ENCODE assay signal across 11 cellular contexts in genomic region chr3:13010770-13011169, GRCh38.
A peak's percentile ranks its signal among the peaks of the same experiment; 100 is the strongest.
DNase-seq lines count a peak whose midpoint lies in the region; ATAC-seq, FAIRE-seq and TF ChIP-seq lines count a peak whose summit lies in the region.
"Had no signal": no experiment of that assay in that cellular context is flagged by ENCODE, and none has a peak within 500 bp of the region (broad histone marks: within the 10 kb centered on the region; RNA-seq: fewer than 3 reads in every experiment).

No MANE protein-coding gene starts in this region.

- no peak overlapping the region for H3K9ac ChIP-seq in colonic mucosa (ENCODE audit: low read depth in 2 of 2, low read length in 2 of 2)
- H3K9ac ChIP-seq in mesendoderm (ENCODE audit: low read length) = no peak overlapping the region
- H3K9ac ChIP-seq: parathyroid adenoma had no signal

- H2AK5ac ChIP-seq in mesendoderm (ENCODE audit: low read length) = no peak overlapping the region

- CTCF ChIA-PET in OCI-LY7 (lab: Charles Lee; ENCODE audit: unreplicated experiment) = interaction anchor here (1.0 to 1.3 kb wide), 2 partner anchors 11 to 81 kb away, joined by 4 read pairs; no protein-coding TSS in a partner anchor

- no peaks in the 10 kb centered on the region for H3K9me3 Mint-ChIP-seq in activated T-cell treated with anti-CD3 and anti-CD28 coated beads, Interleukin-2, amount 50 U/mL, for 24 hours
- H3K9me3 Mint-ChIP-seq in stimulated activated memory B cell treated with anti-CD40 and anti-IgM and Interleukin-4, amounts not matched to agents 10 μg/mL and 1 μg/mL and 100 μg/mL, for 72 hours = no peaks in the 10 kb centered on the region

- H3K9me2 ChIP-seq in OCI-LY7 (ENCODE audit: insufficient read depth, low read length) = no peaks in the 10 kb centered on the region

- H3K4me2 ChIP-seq in OCI-LY7 (ENCODE audit: low read length) (peak overlapping the region; percentile 93), mesendoderm (ENCODE audit: low read length) (no peak overlapping the region)

- POLR2A ChIA-PET in OCI-LY7 (lab: Charles Lee) = interaction anchor here (0.7 to 6.2 kb wide), 5 partner anchors 10 to 75 kb away, joined by 3 to 34 read pairs (median 5); no protein-coding TSS in a partner anchor

- no peak overlapping the region for H4K5ac ChIP-seq in mesendoderm (ENCODE audit: low read length)

- H3K36me3 Mint-ChIP-seq in activated T-cell treated with anti-CD3 and anti-CD28 coated beads, Interleukin-2, amount 50 U/mL, for 24 hours (ENCODE audit: low read depth) = peaks cover 20% of the 10 kb centered on the region
- peaks cover 21% of the 10 kb centered on the region for H3K36me3 Mint-ChIP-seq in stimulated activated memory B cell treated with anti-CD40 and anti-IgM and Interleukin-4, amounts not matched to agents 10 μg/mL and 1 μg/mL and 100 μg/mL, for 72 hours

- no peak overlapping the region for H2BK5ac ChIP-seq in mesendoderm (ENCODE audit: low read length)

- H3K9me3 ChIP-seq in OCI-LY7 (ENCODE audit: low read length) = no peaks in the 10 kb centered on the region
- no peaks in the 10 kb centered on the region for H3K9me3 ChIP-seq in colonic mucosa
- no peaks in the 10 kb centered on the region for H3K9me3 ChIP-seq in uterus

- no peak for TF ChIP-seq POLR2A in uterus (IDR thresholded peaks at IDR 0.05)

- H3K4me1 ChIP-seq in OCI-LY7 (ENCODE audit: insufficient read depth, low read length, poor library complexity, severe bottlenecking) (peaks cover 100% of the 10 kb centered on the region), colonic mucosa (peaks cover 10% of the 10 kb centered on the region), uterus (no peaks in the 10 kb centered on the region), mesendoderm (ENCODE audit: control insufficient read depth, low read depth, low read length) (peaks cover 3% of the 10 kb centered on the region)

- TF ChIP-seq CTCF in OCI-LY7 (conservative IDR thresholded peaks at IDR 0.05; ENCODE audit: low read length) (no peak), colonic mucosa (IDR thresholded peaks at IDR 0.05) (no peak), uterus (IDR thresholded peaks at IDR 0.05) (no peak)

- peaks cover 85% of the 10 kb centered on the region for H3K79me2 ChIP-seq in OCI-LY7 (ENCODE audit: insufficient read depth, low read depth, low read length)
- no peaks in the 10 kb centered on the region for H3K79me2 ChIP-seq in mesendoderm (ENCODE audit: control insufficient read depth, insufficient read depth, low read length)

- H3K18ac ChIP-seq in mesendoderm (ENCODE audit: low read length) = no peak overlapping the region

- DNase-seq in activated T-cell treated with anti-CD3 and anti-CD28 coated beads, Interleukin-2, amount 50 U/mL, for 24 hours = no peak
- DNase-seq in activated T-cell treated with anti-CD3 and anti-CD28 coated beads, Interleukin-2, amount 50 U/mL, for 1 hour = no peak
- DNase-seq in OCI-LY7 (ENCODE audit: low spot score) (peak; percentile 36), colonic mucosa (no peak), uterus (no peak), frontal cortex (ENCODE audit: low spot score in 2 of 2) (no peak), mesendoderm (no peak)
- DNase-seq: mammary epithelial cell had no signal

- H3K23ac ChIP-seq in mesendoderm (ENCODE audit: low read length) = no peak overlapping the region

- H2AFZ ChIP-seq in OCI-LY7 (ENCODE audit: low read length) = no peak overlapping the region

- no peak overlapping the region for H3K56ac ChIP-seq in mesendoderm (ENCODE audit: low read length)

- H3K4me3 Mint-ChIP-seq in activated T-cell treated with anti-CD3 and anti-CD28 coated beads, Interleukin-2, amount 50 U/mL, for 24 hours = peak overlapping the region; percentile 41
- H3K4me3 Mint-ChIP-seq in stimulated activated memory B cell treated with anti-CD40 and anti-IgM and Interleukin-4, amounts not matched to agents 10 μg/mL and 1 μg/mL and 100 μg/mL, for 72 hours = peak overlapping the region; percentile 50

- no peak overlapping the region for H2BK15ac ChIP-seq in mesendoderm (replicated peaks; ENCODE audit: low read depth)

- H3K27ac ChIP-seq in OCI-LY7 (ENCODE audit: low read depth, low read length, poor library complexity, severe bottlenecking) (peak overlapping the region; percentile 97), colonic mucosa (peak overlapping the region; percentile 81), uterus (no peak overlapping the region), mesendoderm (ENCODE audit: low read depth, low read length) (no peak overlapping the region)
- H3K27ac ChIP-seq: parathyroid adenoma had no signal

- intact Hi-C loops in OCI-LY7 (cut with micrococcal nuclease; ENCODE audit: unreplicated experiment) (loop anchor here (10.0 kb wide), 1 partner anchor 1674 kb away; no protein-coding TSS in a partner anchor), colonic mucosa (cut with DNase I) (no loop called here), uterus (cut with DNase I; ENCODE audit: low total_unique reads) (no loop called here)

- no CpG with 5 or more reads among the region's 1 CpG for WGBS in mesendoderm (ENCODE audit: extremely low coverage, insufficient coverage, low lambda C conversion rate)

- peak overlapping the region; percentile 96 for H3K27ac Mint-ChIP-seq in activated T-cell treated with anti-CD3 and anti-CD28 coated beads, Interleukin-2, amount 50 U/mL, for 24 hours
- H3K27ac Mint-ChIP-seq in stimulated activated memory B cell treated with anti-CD40 and anti-IgM and Interleukin-4, amounts not matched to agents 10 μg/mL and 1 μg/mL and 100 μg/mL, for 72 hours = peak overlapping the region; percentile 93

- H3K27me3 ChIP-seq in colonic mucosa (no peaks in the 10 kb centered on the region), uterus (no peaks in the 10 kb centered on the region), mesendoderm (ENCODE audit: insufficient read depth, low read length, poor library complexity) (no peaks in the 10 kb centered on the region)

- no peak overlapping the region for H4K8ac ChIP-seq in mesendoderm (ENCODE audit: low read depth, low read length)

- no peak overlapping the region for H3K4ac ChIP-seq in mesendoderm (ENCODE audit: low read depth, low read length)

- H2BK120ac ChIP-seq in mesendoderm (ENCODE audit: low read depth, low read length) = no peak overlapping the region

- no peak for ATAC-seq in stimulated activated memory B cell treated with anti-CD40 and anti-IgM and Interleukin-4, amounts not matched to agents 10 μg/mL and 1 μg/mL and 100 μg/mL, for 72 hours

- no peaks in the 10 kb centered on the region for H3K27me3 Mint-ChIP-seq in activated T-cell treated with anti-CD3 and anti-CD28 coated beads, Interleukin-2, amount 50 U/mL, for 24 hours
- H3K27me3 Mint-ChIP-seq in stimulated activated memory B cell treated with anti-CD40 and anti-IgM and Interleukin-4, amounts not matched to agents 10 μg/mL and 1 μg/mL and 100 μg/mL, for 72 hours = no peaks in the 10 kb centered on the region

- H4K20me1 ChIP-seq in OCI-LY7 (ENCODE audit: insufficient read depth, low read length) = no peaks in the 10 kb centered on the region

- peaks cover 97% of the 10 kb centered on the region for H3K4me1 Mint-ChIP-seq in activated T-cell treated with anti-CD3 and anti-CD28 coated beads, Interleukin-2, amount 50 U/mL, for 24 hours (ENCODE audit: low read depth)
- peaks cover 98% of the 10 kb centered on the region for H3K4me1 Mint-ChIP-seq in stimulated activated memory B cell treated with anti-CD40 and anti-IgM and Interleukin-4, amounts not matched to agents 10 μg/mL and 1 μg/mL and 100 μg/mL, for 72 hours

- no peaks in the 10 kb centered on the region for H3K79me1 ChIP-seq in mesendoderm (ENCODE audit: low read length)

- BruUV-seq in OCI-LY7 (replicated peaks; lab: Mats Ljungman, UMichigan) = no TSS peak

- H3K4me3 ChIP-seq in OCI-LY7 (ENCODE audit: low read depth, low read length, poor library complexity, severe bottlenecking) = peak overlapping the region; percentile 58
- H3K4me3 ChIP-seq in colonic mucosa = no peak overlapping the region
- no peak overlapping the region for H3K4me3 ChIP-seq in uterus
- no peak overlapping the region for H3K4me3 ChIP-seq in mesendoderm (ENCODE audit: low read length)
- H3K4me3 ChIP-seq: coronary artery had no signal

- no peak for FAIRE-seq in frontal cortex (lab: Jason Lieb, UNC)

- H3K36me3 ChIP-seq in OCI-LY7 (ENCODE audit: insufficient read depth, low read length) (peaks cover 16% of the 10 kb centered on the region; the same call in 1 of the 2 replicates), colonic mucosa (no peaks in the 10 kb centered on the region), uterus (no peaks in the 10 kb centered on the region), mesendoderm (ENCODE audit: control insufficient read depth, insufficient read depth, low read length) (no peaks in the 10 kb centered on the region)

Comparison
In these comparisons a context has a peak if more than half of its experiments do, and no peak if none do; other contexts are left out.
1. H3K27ac ChIP-seq: peak in OCI-LY7 (single experiment) and colonic mucosa (single experiment); none in uterus (0 of 2) and mesendoderm (single experiment).